In the genomic region with DNA sequence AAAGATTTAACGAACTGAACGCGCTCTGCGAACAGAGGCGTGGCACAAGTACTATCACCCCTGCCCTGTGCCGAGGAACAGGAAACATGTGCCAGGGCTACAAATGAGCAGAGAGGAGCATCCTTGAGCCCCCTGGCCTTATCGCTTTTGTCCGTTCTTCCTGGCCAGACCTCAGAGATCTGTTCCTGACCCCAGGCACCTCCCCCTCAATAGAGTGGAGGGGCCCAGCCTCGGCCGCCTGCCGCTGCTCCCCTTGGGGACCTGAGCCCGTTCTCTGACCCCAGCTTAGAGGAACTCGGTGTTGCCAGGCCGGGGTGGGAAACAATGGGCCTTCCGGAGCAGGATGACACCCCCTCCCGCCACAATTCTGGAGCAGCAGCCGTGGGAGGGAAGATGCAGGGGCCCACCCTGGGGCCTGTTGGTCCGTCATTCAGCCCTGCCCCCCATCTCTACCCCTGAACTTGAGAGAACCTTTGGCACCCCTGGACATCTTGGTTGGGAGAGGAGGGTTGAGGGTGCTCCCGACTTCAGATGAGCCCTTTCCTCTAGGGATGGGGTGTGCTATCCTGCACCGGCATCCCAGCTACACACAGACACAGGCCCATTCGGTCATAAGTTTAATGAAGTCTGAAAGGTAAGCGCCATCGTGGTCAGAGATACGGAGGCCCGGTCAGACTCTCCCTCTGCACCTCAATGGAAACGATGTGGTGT, we compare ENCODE assay signal across 8 cellular contexts. TPM values are rescaled to one million over a fixed set of nuclear protein-coding genes. Genes with fewer than 3 reads are reported as not detected.
DNase-seq lines count a peak whose midpoint lies in the region; ATAC-seq and TF ChIP-seq lines count a peak whose summit lies in the region.

No MANE protein-coding gene starts in this region.

- peak; percentile 57 for DNase-seq in activated CD8-positive, alpha-beta T cell treated with anti-CD3 and anti-CD28 coated beads for 36 hours
- DNase-seq in activated CD8-positive, alpha-beta T cell treated with anti-CD3 and anti-CD28 coated beads, Interleukin-2, amount 10 ng/mL, durations not matched to agents 7 days and 5 days = no peak
- DNase-seq in RKO (ENCODE audit: low spot score) (peak; percentile 90), H4 (ENCODE audit: low spot score) (no peak), pons (ENCODE audit: low spot score) (no peak)

- H3K9me3 Mint-ChIP-seq in activated CD8-positive, alpha-beta T cell treated with anti-CD3 and anti-CD28 coated beads for 36 hours = no peaks in the 10 kb centered on the region
- H3K9me3 Mint-ChIP-seq in activated CD8-positive, alpha-beta T cell treated with anti-CD3 and anti-CD28 coated beads, Interleukin-2, amount 10 ng/mL, durations not matched to agents 7 days and 5 days (ENCODE audit: insufficient read depth) = no peaks in the 10 kb centered on the region

- H3K27me3 ChIP-seq in duodenal mucosa (ENCODE audit: control insufficient read depth in 1 of 2, insufficient read depth in 2 of 2, low read length in 2 of 2) = no peaks in the 10 kb centered on the region
- no peaks in the 10 kb centered on the region for H3K27me3 ChIP-seq in mucosa of rectum (ENCODE audit: control insufficient read depth in 2 of 2, insufficient read depth in 2 of 2, low read length in 2 of 2)

- H3K27ac ChIP-seq in duodenal mucosa (ENCODE audit: low read depth, low read length) (peak overlapping the region; percentile 91), mucosa of rectum (ENCODE audit: low read depth in 2 of 2, low read length in 2 of 2) (peak overlapping the region; percentile 87 to 94)

- H3K4me3 ChIP-seq in duodenal mucosa (ENCODE audit: low read depth in 1 of 2, low read length in 2 of 2) (peak overlapping the region; percentile 87 to 91), mucosa of rectum (ENCODE audit: low read length in 2 of 2) (peak overlapping the region; percentile 92)

- H3K27me3 Mint-ChIP-seq in activated CD8-positive, alpha-beta T cell treated with anti-CD3 and anti-CD28 coated beads for 36 hours = no peaks in the 10 kb centered on the region
- H3K27me3 Mint-ChIP-seq in activated CD8-positive, alpha-beta T cell treated with anti-CD3 and anti-CD28 coated beads, Interleukin-2, amount 10 ng/mL, durations not matched to agents 7 days and 5 days (ENCODE audit: low read depth) = no peaks in the 10 kb centered on the region

- H3K4me1 Mint-ChIP-seq in activated CD8-positive, alpha-beta T cell treated with anti-CD3 and anti-CD28 coated beads for 36 hours (ENCODE audit: low read depth) = peaks cover 36% of the 10 kb centered on the region
- H3K4me1 Mint-ChIP-seq in activated CD8-positive, alpha-beta T cell treated with anti-CD3 and anti-CD28 coated beads, Interleukin-2, amount 10 ng/mL, durations not matched to agents 7 days and 5 days (ENCODE audit: low read depth) = peaks cover 11% of the 10 kb centered on the region

- CTCF ChIA-PET in activated CD8-positive, alpha-beta T cell treated with anti-CD3 and anti-CD28 coated beads for 36 hours (lab: Charles Lee) = interaction anchor here (0.7 to 1.7 kb wide), 11 partner anchors 11 to 217 kb away, joined by 3 to 9 read pairs (median 6); a partner anchor contains a TSS
- CTCF ChIA-PET in activated CD8-positive, alpha-beta T cell treated with anti-CD3 and anti-CD28 coated beads, Interleukin-2, amount 10 ng/mL, durations not matched to agents 7 days and 5 days (lab: Charles Lee) = interaction anchor here (0.9 to 2.3 kb wide), 15 partner anchors 11 to 185 kb away, joined by 3 to 21 read pairs (median 6); a partner anchor contains a TSS

- H3K4me1 ChIP-seq in duodenal mucosa (ENCODE audit: control insufficient read depth in 1 of 2, insufficient read depth in 2 of 2, low read length in 2 of 2) (peaks cover 41 to 46% of the 10 kb centered on the region in 2 donors), mucosa of rectum (ENCODE audit: control insufficient read depth in 2 of 2, insufficient read depth in 2 of 2, low read length in 2 of 2) (peaks cover 38% of the 10 kb centered on the region in 2 donors)

- H3K27ac Mint-ChIP-seq in activated CD8-positive, alpha-beta T cell treated with anti-CD3 and anti-CD28 coated beads for 36 hours = no peak overlapping the region
- no peak overlapping the region for H3K27ac Mint-ChIP-seq in activated CD8-positive, alpha-beta T cell treated with anti-CD3 and anti-CD28 coated beads, Interleukin-2, amount 10 ng/mL, durations not matched to agents 7 days and 5 days

- H3K9ac ChIP-seq in duodenal mucosa (ENCODE audit: low read depth in 1 of 2, low read length in 2 of 2) = peak overlapping the region; percentile 65 to 79
- peak overlapping the region; percentile 56 to 79 for H3K9ac ChIP-seq in mucosa of rectum (ENCODE audit: low read depth in 1 of 2, low read length in 2 of 2)

- peaks cover 25% of the 10 kb centered on the region for H3K36me3 Mint-ChIP-seq in activated CD8-positive, alpha-beta T cell treated with anti-CD3 and anti-CD28 coated beads for 36 hours (ENCODE audit: low read depth)
- H3K36me3 Mint-ChIP-seq in activated CD8-positive, alpha-beta T cell treated with anti-CD3 and anti-CD28 coated beads, Interleukin-2, amount 10 ng/mL, durations not matched to agents 7 days and 5 days (ENCODE audit: low read depth) = peaks cover 13% of the 10 kb centered on the region

- H3K4me3 Mint-ChIP-seq in activated CD8-positive, alpha-beta T cell treated with anti-CD3 and anti-CD28 coated beads for 36 hours = no peak overlapping the region
- no peak overlapping the region for H3K4me3 Mint-ChIP-seq in activated CD8-positive, alpha-beta T cell treated with anti-CD3 and anti-CD28 coated beads, Interleukin-2, amount 10 ng/mL, durations not matched to agents 7 days and 5 days

- no peak for TF ChIP-seq CTCF in activated CD8-positive, alpha-beta T cell treated with anti-CD3 and anti-CD28 coated beads for 36 hours (IDR thresholded peaks at IDR 0.05)

- no peak for ATAC-seq in activated CD8-positive, alpha-beta T cell treated with anti-CD3 and anti-CD28 coated beads for 36 hours
- ATAC-seq in activated CD8-positive, alpha-beta T cell treated with anti-CD3 and anti-CD28 coated beads, Interleukin-2, amount 10 ng/mL, durations not matched to agents 7 days and 5 days = no peak
- no peak for ATAC-seq in GM18873 (IDR thresholded peaks at IDR 0.05; ENCODE audit: low FRiP score, unreplicated experiment)

- H3K36me3 ChIP-seq in duodenal mucosa (ENCODE audit: control insufficient read depth in 1 of 2, insufficient read depth in 2 of 2, low read length in 2 of 2) = peaks cover 19 to 27% of the 10 kb centered on the region in 2 donors
- peaks cover 14 to 17% of the 10 kb centered on the region in 2 donors for H3K36me3 ChIP-seq in mucosa of rectum (ENCODE audit: control insufficient read depth in 2 of 2, insufficient read depth in 2 of 2, low read length in 2 of 2)

- POLR2A ChIA-PET in activated CD8-positive, alpha-beta T cell treated with anti-CD3 and anti-CD28 coated beads for 36 hours (lab: Charles Lee) = interaction anchor here (0.9 to 2.9 kb wide), 8 partner anchors 12 to 317 kb away, joined by 3 to 42 read pairs (median 7); no protein-coding TSS in a partner anchor
- POLR2A ChIA-PET in activated CD8-positive, alpha-beta T cell treated with anti-CD3 and anti-CD28 coated beads, Interleukin-2, amount 10 ng/mL, durations not matched to agents 7 days and 5 days (lab: Charles Lee) = interaction anchor here (0.9 to 2.6 kb wide), 10 partner anchors 11 to 276 kb away, joined by 3 to 20 read pairs (median 8); a partner anchor contains a TSS

- H3K9me3 ChIP-seq in duodenal mucosa (ENCODE audit: control insufficient read depth in 1 of 2, low read length in 2 of 2) = no peaks in the 10 kb centered on the region
- H3K9me3 ChIP-seq in mucosa of rectum (ENCODE audit: control insufficient read depth in 2 of 2, low read length in 2 of 2) = no peaks in the 10 kb centered on the region

- intact Hi-C loops in activated CD8-positive, alpha-beta T cell treated with anti-CD3 and anti-CD28 coated beads for 36 hours (cut with micrococcal nuclease) = loop anchor here (2.0 to 10.0 kb wide), 2 partner anchors 13 to 281 kb away; a partner anchor contains a TSS

RNA-seq across cellular contexts. Expression of a gene that starts 1.1 kb away (rescaled TPM):
- total RNA-seq in activated CD8-positive, alpha-beta T cell treated with anti-CD3 and anti-CD28 coated beads for 36 hours = 10 to 100 TPM; 72.8 to 77.2 TPM
- 10 to 100 TPM; 92.7 to 93.1 TPM for total RNA-seq in activated CD8-positive, alpha-beta T cell treated with anti-CD3 and anti-CD28 coated beads, Interleukin-2, amount 10 ng/mL, durations not matched to agents 7 days and 5 days
- total RNA-seq in H4 (2014; rRNA removed; shearing (Covaris generic)) = 70.3 and 104 TPM in 2 replicates

RNA-seq across cellular contexts. Expression of a gene that starts 1.4 kb away (rescaled TPM):
- total RNA-seq in activated CD8-positive, alpha-beta T cell treated with anti-CD3 and anti-CD28 coated beads for 36 hours = 1 to 10 TPM; 2.4 to 2.9 TPM
- 1 to 10 TPM in 1 of 2 experiments, under 1 TPM in 1; 0.87 to 1.2 TPM for total RNA-seq in activated CD8-positive, alpha-beta T cell treated with anti-CD3 and anti-CD28 coated beads, Interleukin-2, amount 10 ng/mL, durations not matched to agents 7 days and 5 days
- total RNA-seq in H4 (2014; rRNA removed; shearing (Covaris generic)) = not detected in 2 replicates

RNA-seq across cellular contexts. Expression of a gene that starts 1.6 kb away (rescaled TPM):
- total RNA-seq in activated CD8-positive, alpha-beta T cell treated with anti-CD3 and anti-CD28 coated beads for 36 hours = 10 to 100 TPM; 13.5 to 16.2 TPM
- 10 to 100 TPM in 1 of 2 experiments, 1 to 10 TPM in 1; 9.8 to 11.2 TPM for total RNA-seq in activated CD8-positive, alpha-beta T cell treated with anti-CD3 and anti-CD28 coated beads, Interleukin-2, amount 10 ng/mL, durations not matched to agents 7 days and 5 days
- total RNA-seq in H4 (2014; rRNA removed; shearing (Covaris generic)) = 4.0 and 7.5 TPM in 2 replicates

RNA-seq across cellular contexts. Expression of a gene that starts 22.2 kb away (rescaled TPM):
- total RNA-seq in activated CD8-positive, alpha-beta T cell treated with anti-CD3 and anti-CD28 coated beads for 36 hours = 10 to 100 TPM; 49.2 to 53.8 TPM
- total RNA-seq in activated CD8-positive, alpha-beta T cell treated with anti-CD3 and anti-CD28 coated beads, Interleukin-2, amount 10 ng/mL, durations not matched to agents 7 days and 5 days = 10 to 100 TPM; 12.4 to 12.6 TPM
- 0.21 and 4.1 TPM in 2 replicates for total RNA-seq in H4 (2014; rRNA removed; shearing (Covaris generic))

RNA-seq across cellular contexts. Expression of a gene that starts 32.4 kb away (rescaled TPM):
- total RNA-seq in activated CD8-positive, alpha-beta T cell treated with anti-CD3 and anti-CD28 coated beads for 36 hours = 100 to 1,000 TPM; 130 to 139 TPM
- 100 to 1,000 TPM; 125 to 129 TPM for total RNA-seq in activated CD8-positive, alpha-beta T cell treated with anti-CD3 and anti-CD28 coated beads, Interleukin-2, amount 10 ng/mL, durations not matched to agents 7 days and 5 days
- total RNA-seq in H4 (2014; rRNA removed; shearing (Covaris generic)) = 26.5 and 35.0 TPM in 2 replicates

Comparison
In these comparisons a context has a peak if more than half of its experiments do, and no peak if none do; other contexts are left out.
1. DNase-seq: peak in activated CD8-positive, alpha-beta T cell treated with anti-CD3 and anti-CD28 coated beads for 36 hours (single experiment) and RKO (single experiment); none in activated CD8-positive, alpha-beta T cell treated with anti-CD3 and anti-CD28 coated beads, Interleukin-2, amount 10 ng/mL, durations not matched to agents 7 days and 5 days (single experiment), H4 (single experiment) and pons (single experiment).